1 cellular context compared by ENCODE assay signal in the genomic region with DNA sequence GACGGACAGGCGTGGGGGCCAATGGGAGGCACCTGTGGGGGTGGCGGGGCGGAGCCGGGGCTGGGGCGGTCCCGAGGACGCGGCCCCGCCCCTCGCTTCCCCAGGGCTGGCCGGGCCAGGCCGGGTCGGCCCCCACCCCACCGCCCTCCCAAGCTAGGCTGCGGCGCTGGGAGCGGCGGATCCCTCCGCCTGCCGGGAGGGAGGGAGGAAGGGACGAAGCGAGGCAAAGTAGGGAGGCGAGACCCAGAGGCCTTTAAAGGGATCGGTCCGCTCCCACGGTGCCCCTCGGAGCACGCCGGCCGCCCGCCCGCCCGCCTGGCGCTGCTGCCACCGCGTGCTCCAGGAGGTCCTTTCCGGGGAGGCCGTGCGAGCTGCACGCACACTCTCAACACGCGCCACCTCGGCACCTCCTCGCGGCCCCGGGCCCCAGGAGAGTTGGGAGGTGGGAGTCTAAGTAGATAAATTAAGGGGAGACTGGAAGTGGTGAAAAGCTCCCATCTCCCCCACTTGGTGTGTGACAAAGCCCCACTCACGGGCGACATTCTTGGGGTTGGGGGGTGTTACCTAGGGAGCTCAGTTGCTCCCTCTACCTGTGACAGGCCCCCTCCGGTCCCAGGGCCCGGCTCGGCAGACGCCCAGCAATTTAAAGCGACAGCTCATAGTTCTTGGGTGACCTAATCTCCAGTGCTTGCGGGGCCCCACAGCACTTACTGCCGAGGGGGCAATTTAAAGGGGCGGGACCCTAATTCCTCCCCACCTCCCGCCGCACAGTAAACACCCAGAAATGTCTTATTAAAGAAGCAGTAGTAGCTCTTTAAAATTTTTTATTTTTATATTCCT.
TF ChIP-seq lines count a peak whose summit lies in the region.

No MANE protein-coding gene starts in this region.

TF ChIP-seq in GM12878, 131 proteins besides CTCF, POLR2A, EP300 and RAD21 (continued from another document and continues in another):
- TF ChIP-seq ELK1 (IDR thresholded peaks at IDR 0.05; ENCODE audit: low read depth, low read length) (0 out of 2 replicates have a peak, but pooled peaks have one; percentile 19), GATAD2B (conservative IDR thresholded peaks at IDR 0.05; ENCODE audit: low read depth) (peak; percentile 91), IKZF2 (IDR thresholded peaks at IDR 0.05) (peak; percentile 73 to 76; a peak in 3 of 4 replicates), RUNX3 (IDR thresholded peaks at IDR 0.05; ENCODE audit: low read length) (no peak), KLF5 (IDR thresholded peaks at IDR 0.05; ENCODE audit: partially characterized antibody) (peak; percentile 47), SMAD5 (IDR thresholded peaks at IDR 0.05; ENCODE audit: low read depth) (peak; percentile 62; the same call in 1 of the 2 replicates), IKZF1 (conservative IDR thresholded peaks at IDR 0.05) (peak; percentile 94), RELA (IDR thresholded peaks at IDR 0.05; ENCODE audit: borderline replicate concordance, partially characterized antibody) (no peak), RFX5 (IDR thresholded peaks at IDR 0.05; ENCODE audit: low read depth, low read length) (no peak; the same call in 1 of the 2 replicates), EED (IDR thresholded peaks at IDR 0.05; ENCODE audit: low read depth) (peak; percentile 10; the same call in 1 of the 2 replicates), SMC3 (IDR thresholded peaks at IDR 0.05; ENCODE audit: borderline replicate concordance, low read length) (peak; percentile 47; the same call in 1 of the 2 replicates), ZNF207 (IDR thresholded peaks at IDR 0.05; ENCODE audit: borderline replicate concordance) (peak; percentile 94), TCF12 (IDR thresholded peaks at IDR 0.05; ENCODE audit: low read depth, low read length) (peak; percentile 47; the same call in 1 of the 2 replicates), CHD4 (IDR thresholded peaks at IDR 0.05) (no peak), PAX5 (IDR thresholded peaks at IDR 0.05; ENCODE audit: borderline replicate concordance, low read depth, low read length) (peak; percentile 26; the same call in 1 of the 2 replicates), MXI1 (IDR thresholded peaks at IDR 0.05; ENCODE audit: low read depth, low read length) (peak; percentile 80), RB1 (IDR thresholded peaks at IDR 0.05; ENCODE audit: borderline replicate concordance) (peak; percentile 86; the same call in 1 of the 2 replicates), ZNF592 (IDR thresholded peaks at IDR 0.05) (0 out of 2 replicates have a peak, but pooled peaks have one; percentile 4), ATF7 (IDR thresholded peaks at IDR 0.05; ENCODE audit: low read depth) (peak; percentile 90), BMI1 (IDR thresholded peaks at IDR 0.05; ENCODE audit: borderline replicate concordance) (no peak), HCFC1 (IDR thresholded peaks at IDR 0.05; ENCODE audit: low read length) (peak; percentile 26; the same call in 1 of the 2 replicates), BACH1 (IDR thresholded peaks at IDR 0.05; ENCODE audit: borderline replicate concordance) (peak; percentile 89), NBN (IDR thresholded peaks at IDR 0.05) (0 out of 2 replicates have a peak, but pooled peaks have one; percentile 68), SIN3A (IDR thresholded peaks at IDR 0.05; ENCODE audit: low read depth, low read length) (peak; percentile 43; the same call in 1 of the 2 replicates), EGR1 (IDR thresholded peaks at IDR 0.05; ENCODE audit: borderline replicate concordance in 1 of 2, low read depth in 2 of 2, low read length in 2 of 2) (peak in 1 of 2 experiments; percentile 91; a peak in 2 of 3 replicates), TCF3 (IDR thresholded peaks at IDR 0.05; ENCODE audit: borderline replicate concordance, insufficient read depth, low read depth, low read length) (0 out of 2 replicates have a peak, but pooled peaks have one; percentile 58), HDGF (IDR thresholded peaks at IDR 0.05) (no peak), BHLHE40 (IDR thresholded peaks at IDR 0.05; ENCODE audit: borderline replicate concordance in 1 of 2, low read depth in 2 of 2, low read length in 1 of 2) (peak; percentile 56 to 90; a peak in 3 of 4 replicates), SRF (IDR thresholded peaks at IDR 0.05; ENCODE audit: low read depth in 2 of 2, low read length in 2 of 2) (0 out of 4 replicates have a peak, but pooled peaks of 1 of the 2 experiments have one; percentile 9), BRCA1 (IDR thresholded peaks at IDR 0.05; ENCODE audit: low read depth, low read length) (no peak), MEF2B (IDR thresholded peaks at IDR 0.05; ENCODE audit: partially characterized antibody, poor library complexity, severe bottlenecking) (peak; percentile 86), STAT1 (conservative IDR thresholded peaks at IDR 0.05) (0 out of 2 replicates have a peak, but pooled peaks have one; percentile 71), JUNB (IDR thresholded peaks at IDR 0.05) (no peak), JUND (IDR thresholded peaks at IDR 0.05; ENCODE audit: low read depth, low read length) (no peak), PRDM15 (CRISPR knock-in tag; IDR thresholded peaks at IDR 0.05) (no peak), MYC (IDR thresholded peaks at IDR 0.05; ENCODE audit: insufficient read depth, insufficient read length, insufficient replicate concordance, low read length, severe bottlenecking) (peak; percentile 90), YBX1 (IDR thresholded peaks at IDR 0.05) (no peak), CHD1 (IDR thresholded peaks at IDR 0.05; ENCODE audit: low read depth, low read length) (no peak), POLR2AphosphoS2 (IDR thresholded peaks at IDR 0.05; ENCODE audit: low read depth, low read length) (peak; percentile 91), NRF1 (conservative IDR thresholded peaks at IDR 0.05; ENCODE audit: low read depth, low read length) (no peak), POLR2AphosphoS5 (IDR thresholded peaks at IDR 0.05; ENCODE audit: low read length) (peak; percentile 82)
- TF ChIP-seq, protein P1, sequence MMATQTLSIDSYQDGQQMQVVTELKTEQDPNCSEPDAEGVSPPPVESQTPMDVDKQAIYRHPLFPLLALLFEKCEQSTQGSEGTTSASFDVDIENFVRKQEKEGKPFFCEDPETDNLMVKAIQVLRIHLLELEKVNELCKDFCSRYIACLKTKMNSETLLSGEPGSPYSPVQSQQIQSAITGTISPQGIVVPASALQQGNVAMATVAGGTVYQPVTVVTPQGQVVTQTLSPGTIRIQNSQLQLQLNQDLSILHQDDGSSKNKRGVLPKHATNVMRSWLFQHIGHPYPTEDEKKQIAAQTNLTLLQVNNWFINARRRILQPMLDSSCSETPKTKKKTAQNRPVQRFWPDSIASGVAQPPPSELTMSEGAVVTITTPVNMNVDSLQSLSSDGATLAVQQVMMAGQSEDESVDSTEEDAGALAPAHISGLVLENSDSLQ (IDR thresholded peaks at IDR 0.05) = peak; percentile 66
- TF ChIP-seq, protein P2, sequence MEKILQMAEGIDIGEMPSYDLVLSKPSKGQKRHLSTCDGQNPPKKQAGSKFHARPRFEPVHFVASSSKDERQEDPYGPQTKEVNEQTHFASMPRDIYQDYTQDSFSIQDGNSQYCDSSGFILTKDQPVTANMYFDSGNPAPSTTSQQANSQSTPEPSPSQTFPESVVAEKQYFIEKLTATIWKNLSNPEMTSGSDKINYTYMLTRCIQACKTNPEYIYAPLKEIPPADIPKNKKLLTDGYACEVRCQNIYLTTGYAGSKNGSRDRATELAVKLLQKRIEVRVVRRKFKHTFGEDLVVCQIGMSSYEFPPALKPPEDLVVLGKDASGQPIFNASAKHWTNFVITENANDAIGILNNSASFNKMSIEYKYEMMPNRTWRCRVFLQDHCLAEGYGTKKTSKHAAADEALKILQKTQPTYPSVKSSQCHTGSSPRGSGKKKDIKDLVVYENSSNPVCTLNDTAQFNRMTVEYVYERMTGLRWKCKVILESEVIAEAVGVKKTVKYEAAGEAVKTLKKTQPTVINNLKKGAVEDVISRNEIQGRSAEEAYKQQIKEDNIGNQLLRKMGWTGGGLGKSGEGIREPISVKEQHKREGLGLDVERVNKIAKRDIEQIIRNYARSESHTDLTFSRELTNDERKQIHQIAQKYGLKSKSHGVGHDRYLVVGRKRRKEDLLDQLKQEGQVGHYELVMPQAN (conservative IDR thresholded peaks at IDR 0.05) = peak; percentile 82
- TF ChIP-seq, protein P3, sequence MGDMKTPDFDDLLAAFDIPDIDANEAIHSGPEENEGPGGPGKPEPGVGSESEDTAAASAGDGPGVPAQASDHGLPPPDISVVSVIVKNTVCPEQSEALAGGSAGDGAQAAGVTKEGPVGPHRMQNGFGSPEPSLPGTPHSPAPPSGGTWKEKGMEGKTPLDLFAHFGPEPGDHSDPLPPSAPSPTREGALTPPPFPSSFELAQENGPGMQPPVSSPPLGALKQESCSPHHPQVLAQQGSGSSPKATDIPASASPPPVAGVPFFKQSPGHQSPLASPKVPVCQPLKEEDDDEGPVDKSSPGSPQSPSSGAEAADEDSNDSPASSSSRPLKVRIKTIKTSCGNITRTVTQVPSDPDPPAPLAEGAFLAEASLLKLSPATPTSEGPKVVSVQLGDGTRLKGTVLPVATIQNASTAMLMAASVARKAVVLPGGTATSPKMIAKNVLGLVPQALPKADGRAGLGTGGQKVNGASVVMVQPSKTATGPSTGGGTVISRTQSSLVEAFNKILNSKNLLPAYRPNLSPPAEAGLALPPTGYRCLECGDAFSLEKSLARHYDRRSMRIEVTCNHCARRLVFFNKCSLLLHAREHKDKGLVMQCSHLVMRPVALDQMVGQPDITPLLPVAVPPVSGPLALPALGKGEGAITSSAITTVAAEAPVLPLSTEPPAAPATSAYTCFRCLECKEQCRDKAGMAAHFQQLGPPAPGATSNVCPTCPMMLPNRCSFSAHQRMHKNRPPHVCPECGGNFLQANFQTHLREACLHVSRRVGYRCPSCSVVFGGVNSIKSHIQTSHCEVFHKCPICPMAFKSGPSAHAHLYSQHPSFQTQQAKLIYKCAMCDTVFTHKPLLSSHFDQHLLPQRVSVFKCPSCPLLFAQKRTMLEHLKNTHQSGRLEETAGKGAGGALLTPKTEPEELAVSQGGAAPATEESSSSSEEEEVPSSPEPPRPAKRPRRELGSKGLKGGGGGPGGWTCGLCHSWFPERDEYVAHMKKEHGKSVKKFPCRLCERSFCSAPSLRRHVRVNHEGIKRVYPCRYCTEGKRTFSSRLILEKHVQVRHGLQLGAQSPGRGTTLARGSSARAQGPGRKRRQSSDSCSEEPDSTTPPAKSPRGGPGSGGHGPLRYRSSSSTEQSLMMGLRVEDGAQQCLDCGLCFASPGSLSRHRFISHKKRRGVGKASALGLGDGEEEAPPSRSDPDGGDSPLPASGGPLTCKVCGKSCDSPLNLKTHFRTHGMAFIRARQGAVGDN (IDR thresholded peaks at IDR 0.05) = peak; percentile 87
